Comparison of ENCODE assay signal across 9 cellular contexts in the genomic region with DNA sequence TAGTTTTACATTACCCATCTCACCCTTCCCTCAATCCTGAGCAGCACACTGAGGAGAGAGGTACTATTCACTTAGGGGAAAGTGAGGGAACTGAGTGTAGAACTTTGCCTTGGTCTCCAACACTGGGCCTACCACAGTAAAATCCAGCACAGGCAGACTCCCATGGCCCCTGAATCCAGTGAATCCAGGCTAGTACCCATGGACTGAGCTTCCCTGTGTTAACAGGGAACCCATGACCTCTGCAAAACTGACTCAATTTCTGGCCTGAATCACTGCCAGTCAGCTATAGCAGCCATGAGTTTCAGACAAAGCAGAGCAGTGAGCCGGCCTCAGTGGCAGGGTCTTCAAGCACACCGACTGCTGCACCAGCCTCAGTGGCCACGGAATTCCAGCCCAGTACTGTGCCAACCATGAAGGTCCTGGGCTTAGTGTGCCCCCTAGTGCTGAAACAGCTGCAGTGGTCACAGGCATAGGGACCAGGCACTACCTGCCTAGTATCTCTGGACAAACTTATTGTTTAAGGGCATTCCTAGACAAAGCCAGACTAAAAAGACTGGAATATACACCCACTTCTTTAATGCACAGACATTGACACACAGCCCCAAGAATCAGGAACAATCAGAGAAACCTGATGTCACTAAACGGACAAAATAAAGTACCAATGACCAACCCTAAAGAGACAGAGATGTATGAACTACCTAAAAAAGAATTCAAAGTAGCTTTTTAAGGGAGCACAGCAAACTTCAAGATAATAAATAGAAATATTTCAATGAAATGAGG.
DNase-seq lines count a peak whose midpoint lies in the region; ATAC-seq and TF ChIP-seq lines count a peak whose summit lies in the region.
"Had no signal": no experiment of that assay in that cellular context is flagged by ENCODE, and none has a peak within 500 bp of the region (broad histone marks: within the 10 kb centered on the region; RNA-seq: fewer than 3 reads in every experiment).

No MANE protein-coding gene starts in this region.

- peaks cover 6% of the 10 kb centered on the region for H3K36me3 Mint-ChIP-seq in chondrocyte (ENCODE audit: low read depth)
- H3K36me3 Mint-ChIP-seq in stimulated activated effector memory CD8-positive, alpha-beta T cell treated with anti-CD3 and anti-CD28 coated beads, Interleukin-12 subunit alpha, Interleukin-12 subunit beta, amount 100 ng/mL, for 72 hours: no peaks in the 10 kb centered on the region

- no peaks in the 10 kb centered on the region for H3K4me1 Mint-ChIP-seq in chondrocyte (ENCODE audit: low read depth)
- no peaks in the 10 kb centered on the region for H3K4me1 Mint-ChIP-seq in stimulated activated effector memory CD8-positive, alpha-beta T cell treated with anti-CD3 and anti-CD28 coated beads, Interleukin-12 subunit alpha, Interleukin-12 subunit beta, amount 100 ng/mL, for 72 hours

- no peak overlapping the region for H3K4me3 Mint-ChIP-seq in chondrocyte (ENCODE audit: unreplicated experiment)
- no peak overlapping the region for H3K4me3 Mint-ChIP-seq in stimulated activated effector memory CD8-positive, alpha-beta T cell treated with anti-CD3 and anti-CD28 coated beads, Interleukin-12 subunit alpha, Interleukin-12 subunit beta, amount 100 ng/mL, for 72 hours
- H3K4me3 Mint-ChIP-seq: T-cell had no signal

- peaks cover 23% of the 10 kb centered on the region for H3K9me3 Mint-ChIP-seq in chondrocyte (ENCODE audit: low read depth)
- H3K9me3 Mint-ChIP-seq in stimulated activated effector memory CD8-positive, alpha-beta T cell treated with anti-CD3 and anti-CD28 coated beads, Interleukin-12 subunit alpha, Interleukin-12 subunit beta, amount 100 ng/mL, for 72 hours: peaks cover 16% of the 10 kb centered on the region

- peak; percentile 67 for ATAC-seq in GM19351 (IDR thresholded peaks at IDR 0.05; ENCODE audit: unreplicated experiment)
- ATAC-seq in GM18519 (IDR thresholded peaks at IDR 0.05; ENCODE audit: low FRiP score, unreplicated experiment): no peak
- no peak for ATAC-seq in stimulated activated effector memory CD8-positive, alpha-beta T cell treated with anti-CD3 and anti-CD28 coated beads, Interleukin-12 subunit alpha, Interleukin-12 subunit beta, amount 100 ng/mL, for 72 hours

- peak; percentile 78 for TF ChIP-seq CTCF in chondrocyte (IDR thresholded peaks at IDR 0.05)

- no peak overlapping the region for H3K27ac Mint-ChIP-seq in chondrocyte (ENCODE audit: unreplicated experiment)
- no peak overlapping the region for H3K27ac Mint-ChIP-seq in stimulated activated effector memory CD8-positive, alpha-beta T cell treated with anti-CD3 and anti-CD28 coated beads, Interleukin-12 subunit alpha, Interleukin-12 subunit beta, amount 100 ng/mL, for 72 hours
- H3K27ac Mint-ChIP-seq: T-cell had no signal

- DNase-seq in OCI-M1 (lab: John Stamatoyannopoulos, UW) (peak; percentile 58), chondrocyte (ENCODE audit: low spot score) (no peak), epidermal melanocyte (ENCODE audit: insufficient read length, low spot score) (no peak)
- peak; percentile 17 for DNase-seq in stimulated activated CD4-positive, alpha-beta T cell treated with anti-CD3 and anti-CD28 coated beads, Interleukin-12 subunit alpha, Interleukin-12 subunit beta, amount 100 ng/mL, for 4 hours
- no peak for DNase-seq in stimulated activated naive CD4-positive, alpha-beta T cell treated with Interleukin-2 at 50 U/mL for 16 hours (lab: John Stamatoyannopoulos, UW)
- DNase-seq in stimulated activated effector memory CD8-positive, alpha-beta T cell treated with anti-CD3 and anti-CD28 coated beads, Interleukin-12 subunit alpha, Interleukin-12 subunit beta, amount 100 ng/mL, for 72 hours (ENCODE audit: low spot score in 2 of 2): no peak

- peaks cover 4% of the 10 kb centered on the region for H3K27me3 Mint-ChIP-seq in chondrocyte (ENCODE audit: low read depth)
- H3K27me3 Mint-ChIP-seq: T-cell had no signal

Comparison
In these comparisons a context has a peak if more than half of its experiments do, and no peak if none do; other contexts are left out.
1. DNase-seq: peak in OCI-M1 (single experiment) and stimulated activated CD4-positive, alpha-beta T cell treated with anti-CD3 and anti-CD28 coated beads, Interleukin-12 subunit alpha, Interleukin-12 subunit beta, amount 100 ng/mL, for 4 hours (single experiment); none in chondrocyte (single experiment), epidermal melanocyte (single experiment), stimulated activated naive CD4-positive, alpha-beta T cell treated with Interleukin-2 at 50 U/mL for 16 hours (single experiment) and stimulated activated effector memory CD8-positive, alpha-beta T cell treated with anti-CD3 and anti-CD28 coated beads, Interleukin-12 subunit alpha, Interleukin-12 subunit beta, amount 100 ng/mL, for 72 hours (0 of 2).